ENCODE assay signal across 8 cellular contexts in genomic region chr7:105012503-105013282, GRCh38. TPM values are rescaled to one million over a fixed set of nuclear protein-coding genes. Genes with fewer than 3 reads are reported as not detected.
DNase-seq lines count a peak whose midpoint lies in the region; ATAC-seq and TF ChIP-seq lines count a peak whose summit lies in the region.

No MANE protein-coding gene starts in this region.

- DNase-seq in BJ (ENCODE audit: low read depth): peak; percentile 84
- peak; percentile 71 for DNase-seq in GM19240 (ENCODE audit: insufficient read length, low spot score)
- peak; percentile 94 for DNase-seq in NCI-H524 (lab: John Stamatoyannopoulos, UW)
- DNase-seq in activated CD4-positive, alpha-beta T cell treated with anti-CD3 and anti-CD28 coated beads for 48 hours: peak; percentile 100
- peak; percentile 100 for DNase-seq in colonic mucosa
- DNase-seq in stimulated activated CD4-positive, alpha-beta T cell treated with anti-CD3 and anti-CD28 coated beads, Interleukin-1b, Interleukin-23, amount 100 ng/mL, for 24 hours (ENCODE audit: low read depth in 4 of 4, low spot score in 1 of 4): peak; percentile 98 to 100 (median 99)

- H3K27me3 ChIP-seq in BJ (ENCODE audit: control insufficient read depth, insufficient read depth, low read length) (no peaks in the 10 kb centered on the region), colonic mucosa (no peaks in the 10 kb centered on the region), layer of hippocampus (ENCODE audit: control insufficient read depth, insufficient read depth, low read length) (no peaks in the 10 kb centered on the region)

- TF ChIP-seq CTCF in BJ (IDR thresholded peaks at IDR 0.05; ENCODE audit: insufficient read depth, low read depth, low read length) (no peak), colonic mucosa (IDR thresholded peaks at IDR 0.05) (no peak)

- ATAC-seq in HG03457 (IDR thresholded peaks at IDR 0.05; ENCODE audit: unreplicated experiment): peak; percentile 64

- no peaks in the 10 kb centered on the region for H3K9me3 ChIP-seq in colonic mucosa

- intact Hi-C loops in colonic mucosa (cut with DNase I): loop anchor here (10.0 kb wide), 1 partner anchor 68 kb away; no protein-coding TSS in a partner anchor

- peaks cover 12% of the 10 kb centered on the region for H3K4me1 ChIP-seq in colonic mucosa

- H3K36me3 ChIP-seq in BJ (ENCODE audit: control insufficient read depth, insufficient read depth, low read length): no peaks in the 10 kb centered on the region; the same call in 1 of the 2 replicates
- no peaks in the 10 kb centered on the region for H3K36me3 ChIP-seq in colonic mucosa

- peak overlapping the region; percentile 87 to 98 for H3K9ac ChIP-seq in colonic mucosa (ENCODE audit: low read depth in 2 of 2, low read length in 2 of 2)

- CTCF ChIA-PET in BJ (lab: Yijun Ruan, JAX): interaction anchor here (0.7 to 3.2 kb wide), 10 partner anchors 11 to 1059 kb away, joined by 3 to 12 read pairs (median 4); no protein-coding TSS in a partner anchor

- H3K4me3 ChIP-seq in BJ (ENCODE audit: low read depth, low read length): peak overlapping the region; percentile 80
- H3K4me3 ChIP-seq in colonic mucosa: peak overlapping the region; percentile 62

- H3K27ac ChIP-seq in colonic mucosa (peak overlapping the region; percentile 99), layer of hippocampus (ENCODE audit: low read depth, low read length) (peak overlapping the region; percentile 100)

- POLR2A ChIA-PET in BJ (lab: Charles Lee): interaction anchor here (0.5 to 1.6 kb wide), 6 partner anchors 9 to 66 kb away, joined by 3 to 9 read pairs (median 4); no protein-coding TSS in a partner anchor

RNA-seq across cellular contexts. Expression of gene KMT2E, which starts 1.3 kb away (rescaled TPM):
- 4.4 and 8.0 TPM in 2 replicates for polyA plus RNA-seq in BJ (2011; rRNA removed)
- 43.8 and 60.3 TPM in 2 replicates for polyA minus RNA-seq in BJ (2011; rRNA and poly(A)+ RNA removed)
- 100 to 1,000 TPM in 1 of 2 donors, 10 to 100 TPM in 1; 78.6 to 116 TPM for total RNA-seq in colonic mucosa

Comparison
In these comparisons a context has a peak if more than half of its experiments do, and no peak if none do; other contexts are left out.
1. Peak in every context shown above with its lines: DNase-seq, ATAC-seq, H3K4me3 ChIP-seq and H3K27ac ChIP-seq.